8 cellular contexts compared by ENCODE assay signal in the genomic region with DNA sequence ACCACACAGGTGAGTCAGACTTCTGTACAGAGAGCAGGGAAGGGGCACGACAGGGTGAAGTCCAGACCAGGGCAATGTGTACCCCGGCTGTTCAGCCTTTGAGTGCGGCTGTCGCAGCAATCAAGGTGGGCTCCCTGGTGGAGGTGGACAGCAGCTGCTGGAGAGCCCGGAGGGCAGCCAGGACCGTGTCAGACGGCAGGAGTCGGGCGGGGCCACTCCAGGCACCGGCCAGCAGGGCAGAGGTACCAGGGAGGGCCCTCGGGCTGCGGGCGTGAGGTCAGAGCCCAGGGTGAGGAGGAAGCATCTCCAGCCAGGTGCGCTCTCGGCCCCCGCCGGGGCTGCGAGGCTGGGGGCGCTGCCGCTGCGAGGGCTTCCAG. TPM values are rescaled to one million over a fixed set of nuclear protein-coding genes. Genes with fewer than 3 reads are reported as not detected.
DNase-seq lines count a peak whose midpoint lies in the region; ATAC-seq and TF ChIP-seq lines count a peak whose summit lies in the region.

No MANE protein-coding gene starts in this region.

- peak overlapping the region; percentile 85 for H3K4me3 Mint-ChIP-seq in activated T-cell treated with anti-CD3 and anti-CD28 coated beads, Interleukin-2, amount 50 U/mL, for 24 hours

- peaks cover 33% of the 10 kb centered on the region for H3K36me3 Mint-ChIP-seq in activated T-cell treated with anti-CD3 and anti-CD28 coated beads, Interleukin-2, amount 50 U/mL, for 24 hours (ENCODE audit: low read depth)

- DNase-seq in activated T-cell treated with anti-CD3 and anti-CD28 coated beads, Interleukin-2, amount 50 U/mL, for 24 hours: no peak
- DNase-seq in cardiac septum (ENCODE audit: low spot score): peak; percentile 79
- peak in 1 of 2 donors; percentile 70 for DNase-seq in gastrocnemius medialis
- DNase-seq in NCI-H748 (lab: John Stamatoyannopoulos, UW; ENCODE audit: unreplicated experiment): no peak
- no peak for DNase-seq in SKM-1 (lab: John Stamatoyannopoulos, UW; ENCODE audit: unreplicated experiment)
- no peak for DNase-seq in ureter (ENCODE audit: low spot score)

- TF ChIP-seq POLR2A in gastrocnemius medialis (IDR thresholded peaks at IDR 0.05): no peak

- H3K4me3 ChIP-seq in gastrocnemius medialis: peak overlapping the region; percentile 61 to 92 (median 88)

- no peaks in the 10 kb centered on the region for H3K27me3 Mint-ChIP-seq in activated T-cell treated with anti-CD3 and anti-CD28 coated beads, Interleukin-2, amount 50 U/mL, for 24 hours

- H3K9me3 ChIP-seq in gastrocnemius medialis: no peaks in the 10 kb centered on the region

- no peaks in the 10 kb centered on the region for H3K27me3 ChIP-seq in gastrocnemius medialis

- H3K9me3 Mint-ChIP-seq in activated T-cell treated with anti-CD3 and anti-CD28 coated beads, Interleukin-2, amount 50 U/mL, for 24 hours: no peaks in the 10 kb centered on the region

- peak overlapping the region; percentile 90 to 99 (median 97) for H3K27ac ChIP-seq in gastrocnemius medialis

- ATAC-seq in GM18858 (IDR thresholded peaks at IDR 0.05; ENCODE audit: unreplicated experiment) (peak; percentile 10), HG03196 (IDR thresholded peaks at IDR 0.05; ENCODE audit: unreplicated experiment) (peak; percentile 0), gastrocnemius medialis (peak in 1 of 2 donors; percentile 5)

- peaks cover 32% of the 10 kb centered on the region for H3K4me1 Mint-ChIP-seq in activated T-cell treated with anti-CD3 and anti-CD28 coated beads, Interleukin-2, amount 50 U/mL, for 24 hours (ENCODE audit: low read depth)

- in situ Hi-C loops in gastrocnemius medialis (cut with MboI; ENCODE audit: low sequenced_read_pairs in 4 of 4): no loop called here

- peak in 3 of 5 experiments; percentile 12 to 21 (median 19) for TF ChIP-seq CTCF in gastrocnemius medialis (IDR thresholded peaks at IDR 0.05 in 4 of 5, conservative IDR thresholded peaks at IDR 0.05 in 1 of 5)

- peaks cover 2 to 24% of the 10 kb centered on the region in 2 donors for H3K36me3 ChIP-seq in gastrocnemius medialis

- H3K4me1 ChIP-seq in gastrocnemius medialis: peaks cover 35 to 44% of the 10 kb centered on the region in 2 donors

- peak overlapping the region; percentile 95 for H3K27ac Mint-ChIP-seq in activated T-cell treated with anti-CD3 and anti-CD28 coated beads, Interleukin-2, amount 50 U/mL, for 24 hours

- intact Hi-C loops in cardiac septum (cut with DNase I) (loop anchor here (2.0 to 10.0 kb wide), 2 partner anchors 23 to 245 kb away; a partner anchor contains a TSS), gastrocnemius medialis (cut with DNase I; ENCODE audit: low total_unique reads) (loop anchor here (1.0 kb wide), 2 partner anchors 23 to 41 kb away; a partner anchor contains a TSS)

RNA-seq across cellular contexts. Expression of a gene that starts 0.8 kb away (rescaled TPM):
- total RNA-seq in cardiac septum: 31.3 TPM
- 100 to 1,000 TPM; 165 to 327 (median 188) TPM for total RNA-seq in gastrocnemius medialis
- total RNA-seq in ureter: 75.0 TPM

RNA-seq across cellular contexts. Expression of a gene that starts 41.3 kb away (rescaled TPM):
- total RNA-seq in cardiac septum: 32.9 TPM
- total RNA-seq in gastrocnemius medialis: 10 to 100 TPM in 3 of 4 donors, 1 to 10 TPM in 1; 8.9 to 15.0 (median 13.0) TPM
- total RNA-seq in ureter: 42.8 TPM

RNA-seq across cellular contexts. Expression of a gene that starts 41.5 kb away (rescaled TPM):
- total RNA-seq in cardiac septum (14.3 TPM), gastrocnemius medialis (1 to 10 TPM; 6.4 to 9.6 (median 8.2) TPM), ureter (20.5 TPM)

RNA-seq across cellular contexts. Expression of a gene that starts 52.8 kb away (rescaled TPM):
- not detected for total RNA-seq in cardiac septum
- not detected for total RNA-seq in gastrocnemius medialis
- total RNA-seq in ureter: not detected
